In the genomic region with DNA sequence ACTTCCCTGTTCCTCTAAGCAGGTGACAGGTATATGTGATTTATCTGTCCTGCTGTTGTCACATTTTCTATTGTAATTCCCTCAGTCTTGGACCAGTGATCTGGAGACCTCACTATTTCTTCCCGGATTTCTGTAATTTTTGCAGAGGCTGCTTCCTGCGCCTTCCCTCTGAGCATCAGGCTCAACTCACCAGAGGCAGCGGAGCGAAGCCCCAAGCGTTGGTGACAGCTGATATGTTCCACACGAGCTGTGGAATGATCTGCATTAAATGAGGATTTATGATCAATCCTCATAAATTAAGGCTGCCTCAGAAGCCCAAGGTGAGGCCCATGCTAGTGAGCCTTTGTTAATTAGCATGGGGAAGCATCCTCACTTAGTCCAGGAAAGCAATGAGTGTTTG, we compare ENCODE assay signal across 16 cellular contexts.
DNase-seq lines count a peak whose midpoint lies in the region; ATAC-seq and TF ChIP-seq lines count a peak whose summit lies in the region.
"Had no signal": no experiment of that assay in that cellular context is flagged by ENCODE, and none has a peak within 500 bp of the region (broad histone marks: within the 10 kb centered on the region; RNA-seq: fewer than 3 reads in every experiment).

No MANE protein-coding gene starts in this region.

- H3K27me3 ChIP-seq in PC-3 (ENCODE audit: low read length), result no peaks in the 10 kb centered on the region
- no peaks in the 10 kb centered on the region for H3K27me3 ChIP-seq in breast epithelium

- H3F3A ChIP-seq in PC-3 (ENCODE audit: low read length, unreplicated experiment), result no peaks in the 10 kb centered on the region

- POLR2A ChIA-PET in PC-3 (lab: Charles Lee; ENCODE audit: unreplicated experiment), result no interaction called here

- no peak overlapping the region for H3K9ac ChIP-seq in PC-3 (ENCODE audit: low read length)

- TF ChIP-seq CTCF in coronary artery (IDR thresholded peaks at IDR 0.05) (no peak), PC-3 (conservative IDR thresholded peaks at IDR 0.05; ENCODE audit: low read depth, low read length) (no peak), breast epithelium (IDR thresholded peaks at IDR 0.05) (no peak)

- intact Hi-C loops in sciatic nerve (cut with DNase I), result no loop called here
- intact Hi-C loops in PC-3 (cut with micrococcal nuclease), result no loop called here
- intact Hi-C loops in breast epithelium (cut with DNase I; ENCODE audit: low total_unique reads), result no loop called here

- no peak overlapping the region for H3K4me3 ChIP-seq in coronary artery
- H3K4me3 ChIP-seq in PC-3 (ENCODE audit: low read length), result no peak overlapping the region
- no peak overlapping the region for H3K4me3 ChIP-seq in breast epithelium

- no peak overlapping the region for H3K4me2 ChIP-seq in PC-3 (ENCODE audit: low read length)

- peak; percentile 20 for DNase-seq in COLO668 (lab: John Stamatoyannopoulos, UW; ENCODE audit: unreplicated experiment)
- DNase-seq in coronary artery (ENCODE audit: low spot score), result peak; percentile 26
- peak; percentile 12 for DNase-seq in left lobe of liver (ENCODE audit: low spot score)
- peak; percentile 44 for DNase-seq in sciatic nerve (ENCODE audit: low spot score)
- no peak for DNase-seq in PC-3
- DNase-seq in NCI-H748 treated with DMSO at 0.1 percent for 48 hours (lab: John Stamatoyannopoulos, UW), result no peak
- no peak for DNase-seq in breast epithelium (ENCODE audit: low spot score in 2 of 2)
- no peak for DNase-seq in DMS53 (lab: John Stamatoyannopoulos, UW)
- DNase-seq: C1 segment of cervical spinal cord; CD4-positive, alpha-beta T cell; DMS153; DND-41; GDM1; HCEC 1CT; HFFc6 had no signal

- H3K9me3 ChIP-seq in PC-3 (ENCODE audit: low read length) (no peaks in the 10 kb centered on the region), breast epithelium (no peaks in the 10 kb centered on the region)

- no peaks in the 10 kb centered on the region for H3K79me2 ChIP-seq in PC-3 (ENCODE audit: low read length)

- CTCF ChIA-PET in PC-3 (lab: Charles Lee), result no interaction called here

- H3K36me3 ChIP-seq in PC-3 (ENCODE audit: low read depth, low read length), result no peaks in the 10 kb centered on the region
- no peaks in the 10 kb centered on the region for H3K36me3 ChIP-seq in breast epithelium

- H3K9me2 ChIP-seq in PC-3 (replicated peaks; ENCODE audit: low read length), result no peaks in the 10 kb centered on the region

- TF ChIP-seq POLR2A in breast epithelium (IDR thresholded peaks at IDR 0.05), result no peak

- no peaks in the 10 kb centered on the region for H4K20me1 ChIP-seq in PC-3 (ENCODE audit: low read length)

- H3K4me1 ChIP-seq in PC-3 (ENCODE audit: insufficient read depth, low read length) (no peaks in the 10 kb centered on the region), breast epithelium (no peaks in the 10 kb centered on the region)

- ATAC-seq in left lobe of liver, result no peak
- no peak for ATAC-seq in sciatic nerve
- no peak for ATAC-seq in PC-3
- ATAC-seq: HepG2 had no signal

- H3K27ac ChIP-seq in coronary artery, result no peak overlapping the region
- no peak overlapping the region for H3K27ac ChIP-seq in PC-3 (ENCODE audit: low read length)
- H3K27ac ChIP-seq in breast epithelium, result no peak overlapping the region

- no peak overlapping the region for H2AFZ ChIP-seq in PC-3 (ENCODE audit: low read length)

- no TSS peak for BruUV-seq in PC-3 (replicated peaks; lab: Mats Ljungman, UMichigan)

Comparison
In these comparisons a context has a peak if more than half of its experiments do, and no peak if none do; other contexts are left out.
1. DNase-seq: peak in COLO668 (single experiment), coronary artery (single experiment), left lobe of liver (single experiment) and sciatic nerve (single experiment); none in PC-3 (single experiment), NCI-H748 treated with DMSO at 0.1 percent for 48 hours (single experiment), breast epithelium (0 of 2) and DMS53 (single experiment).